1 cellular context compared by ENCODE assay signal in genomic region chr1:109960745-109961094, GRCh38.
TF ChIP-seq lines count a peak whose summit lies in the region.

No MANE protein-coding gene starts in this region.

TF ChIP-seq in HCT116, 20 proteins besides CTCF, POLR2A, EP300 and RAD21 (continued from another document):
- TF ChIP-seq ZBTB33 (IDR thresholded peaks at IDR 0.05; ENCODE audit: extremely low read depth, insufficient replicate concordance, low read length), result no peak
